Comparison of ENCODE assay signal across 17 cellular contexts in genomic region chr2:48269126-48269822, GRCh38. TPM values are rescaled to one million over a fixed set of nuclear protein-coding genes. Genes with fewer than 3 reads are reported as not detected.
DNase-seq lines count a peak whose midpoint lies in the region; ATAC-seq, FAIRE-seq and TF ChIP-seq lines count a peak whose summit lies in the region.
"Had no signal": no experiment of that assay in that cellular context is flagged by ENCODE, and none has a peak within 500 bp of the region (broad histone marks: within the 10 kb centered on the region; RNA-seq: fewer than 3 reads in every experiment).

No MANE protein-coding gene starts in this region.

- H3K4me1 ChIP-seq in Caco-2 (peaks cover 33% of the 10 kb centered on the region), mucosa of descending colon (ENCODE audit: low read depth) (peaks cover 6% of the 10 kb centered on the region), pancreas (no peaks in the 10 kb centered on the region)

- H3K9me3 Mint-ChIP-seq in Caco-2 (ENCODE audit: unreplicated experiment), result peaks cover 9% of the 10 kb centered on the region

- CTCF ChIA-PET in Caco-2 (lab: Charles Lee), result no interaction called here

- H3K9me3 ChIP-seq in Caco-2 (no peaks in the 10 kb centered on the region; the same call in 1 of the 2 replicates), WERI-Rb-1 (ENCODE audit: severe bottlenecking) (peaks cover 4% of the 10 kb centered on the region), mucosa of descending colon (no peaks in the 10 kb centered on the region), pancreas (no peaks in the 10 kb centered on the region)
- H3K9me3 ChIP-seq: BLaER1 treated with 17β-estradiol and CSF1 and Interleukin-3, amounts not matched to agents 10 nM and 100 nM had no signal

- H3K27ac ChIP-seq in WERI-Rb-1 (peak overlapping the region; percentile 52), pancreas (no peak overlapping the region)
- H3K27ac ChIP-seq: BLaER1 treated with 17β-estradiol and CSF1 and Interleukin-3, amounts not matched to agents 10 nM and 100 nM had no signal

- 69% methylated on average over 4 of the region's 4 CpGs for WGBS in pancreas, 2 donors

- TF ChIP-seq CTCF in Caco-2 (IDR thresholded peaks at IDR 0.05; ENCODE audit: insufficient read depth in 1 of 2, low read depth in 1 of 2, low read length in 1 of 2, severe bottlenecking in 1 of 2, unreplicated experiment in 1 of 2), result no peak
- TF ChIP-seq CTCF in WERI-Rb-1 (IDR thresholded peaks at IDR 0.05; ENCODE audit: low read depth, low read length), result no peak
- no peak for TF ChIP-seq CTCF in mucosa of descending colon (IDR thresholded peaks at IDR 0.05)
- no peak for TF ChIP-seq CTCF in pancreas (IDR thresholded peaks at IDR 0.05)

- no peaks in the 10 kb centered on the region for H3K36me3 Mint-ChIP-seq in Caco-2 (ENCODE audit: insufficient read depth, unreplicated experiment)

- H3K27me3 ChIP-seq in Caco-2 (replicated peaks; ENCODE audit: control insufficient read depth, insufficient read depth, low read length), result no peaks in the 10 kb centered on the region
- H3K27me3 ChIP-seq in WERI-Rb-1 (ENCODE audit: insufficient read depth, low read depth, severe bottlenecking), result no peaks in the 10 kb centered on the region
- no peaks in the 10 kb centered on the region for H3K27me3 ChIP-seq in pancreas
- H3K27me3 ChIP-seq: BLaER1 treated with 17β-estradiol and CSF1 and Interleukin-3, amounts not matched to agents 10 nM and 100 nM had no signal

- intact Hi-C loops in Caco-2 (cut with micrococcal nuclease; ENCODE audit: unreplicated experiment) (no loop called here), left colon (cut with DNase I, micrococcal nuclease) (no loop called here), mucosa of descending colon (cut with DNase I, micrococcal nuclease) (no loop called here), pancreas (cut with DNase I) (no loop called here)

- no TSS peak for BruUV-seq in Caco-2 (replicated peaks; lab: Mats Ljungman, UMichigan)

- DNase-seq in Caco-2 (no peak), WERI-Rb-1 (peak; percentile 26), left colon (no peak), mucosa of descending colon (peak in 1 of 3 donors; percentile 33), kidney tubule cell (ENCODE audit: low spot score) (no peak), pancreas (no peak), SW 1271 (lab: John Stamatoyannopoulos, UW) (no peak)
- DNase-seq: 8988T; Calu3; CD4-positive, CD25-positive, alpha-beta regulatory T cell; DMS79 had no signal

- peaks cover 25% of the 10 kb centered on the region for H3K4me1 Mint-ChIP-seq in Caco-2 (ENCODE audit: low read depth, unreplicated experiment)

- no peak overlapping the region for H3K4me3 Mint-ChIP-seq in Caco-2 (ENCODE audit: unreplicated experiment)
- H3K4me3 Mint-ChIP-seq: CD4-positive, CD25-positive, alpha-beta regulatory T cell had no signal

- H3K27me3 Mint-ChIP-seq in Caco-2 (ENCODE audit: insufficient read depth, unreplicated experiment), result no peaks in the 10 kb centered on the region
- H3K27me3 Mint-ChIP-seq: CD4-positive, CD25-positive, alpha-beta regulatory T cell had no signal

- H3K36me3 ChIP-seq in Caco-2 (ENCODE audit: control insufficient read depth, insufficient read depth, low read length) (no peaks in the 10 kb centered on the region), WERI-Rb-1 (no peaks in the 10 kb centered on the region), mucosa of descending colon (ENCODE audit: low read depth) (no peaks in the 10 kb centered on the region), pancreas (no peaks in the 10 kb centered on the region)
- H3K36me3 ChIP-seq: BLaER1 treated with 17β-estradiol and CSF1 and Interleukin-3, amounts not matched to agents 10 nM and 100 nM had no signal

- FAIRE-seq in pancreas (lab: Jason Lieb, UNC), result no peak
- FAIRE-seq: GM12878, GM18507, H54 had no signal

- H3K4me3 ChIP-seq in Caco-2 (ENCODE audit: low read depth, low read length) (no peak overlapping the region), WERI-Rb-1 (ENCODE audit: low read depth, low read length) (no peak overlapping the region), mucosa of descending colon (no peak overlapping the region), pancreas (no peak overlapping the region)
- H3K4me3 ChIP-seq: BLaER1 treated with 17β-estradiol and CSF1 and Interleukin-3, amounts not matched to agents 10 nM and 100 nM; GM12878 had no signal

- H3K27ac Mint-ChIP-seq in Caco-2 (ENCODE audit: unreplicated experiment), result peak overlapping the region; percentile 74

- POLR2A ChIA-PET in Caco-2 (lab: Charles Lee), result no interaction called here

- ATAC-seq in left colon, result peak; percentile 83
- ATAC-seq in mucosa of descending colon, result peak; percentile 65
- no peak for ATAC-seq in pancreas
- no peak for ATAC-seq in HG03095 (IDR thresholded peaks at IDR 0.05; ENCODE audit: unreplicated experiment)
- ATAC-seq: GM12878, HCT116 had no signal

RNA-seq across cellular contexts. Expression of gene FOXN2, which starts 45.2 kb away (rescaled TPM):
- total RNA-seq in Caco-2 (2022), result 31.9 and 32.3 TPM in 2 replicates
- total RNA-seq in left colon, result 10 to 100 TPM; 16.1 to 18.2 TPM
- total RNA-seq in mucosa of descending colon, result 10 to 100 TPM; 14.9 to 19.6 (median 17.9) TPM
- 10 to 100 TPM in 1 of 6 donors, 1 to 10 TPM in 5; 6.0 to 12.1 (median 7.7) TPM for total RNA-seq in pancreas
- polyA plus RNA-seq in pancreas, result 1 to 10 TPM; 1.7 to 3.4 TPM

Comparison
In these comparisons a context has a peak if more than half of its experiments do, and no peak if none do; other contexts are left out.
1. ATAC-seq: peak in left colon (single experiment) and mucosa of descending colon (single experiment); none in pancreas (0 of 4) and HG03095 (single experiment).